In the genomic region with DNA sequence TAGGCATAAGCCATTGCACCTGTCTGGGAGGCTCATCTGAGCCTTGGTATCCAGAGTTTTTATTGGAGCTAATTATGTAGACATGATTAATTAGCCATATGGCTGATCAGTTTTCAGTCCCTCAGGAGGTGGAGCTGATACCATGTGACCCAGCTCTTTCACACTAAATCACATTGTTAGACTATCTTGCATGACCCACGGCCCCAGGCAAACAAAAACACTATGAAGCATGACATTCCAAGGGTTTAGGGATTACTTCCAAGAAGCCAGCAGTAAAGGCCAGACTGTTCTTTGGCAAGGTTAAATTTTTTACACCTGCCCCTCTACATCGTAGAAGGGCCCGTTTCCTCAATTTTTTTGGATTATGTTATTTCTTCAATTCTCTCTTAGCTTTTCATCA, we compare ENCODE assay signal across 20 cellular contexts. TPM values are rescaled to one million over a fixed set of nuclear protein-coding genes. Genes with fewer than 3 reads are reported as not detected.
DNase-seq lines count a peak whose midpoint lies in the region; FAIRE-seq and TF ChIP-seq lines count a peak whose summit lies in the region.
"Had no signal": no experiment of that assay in that cellular context is flagged by ENCODE, and none has a peak within 500 bp of the region (broad histone marks: within the 10 kb centered on the region; RNA-seq: fewer than 3 reads in every experiment).

No MANE protein-coding gene starts in this region.

- H3K36me3 Mint-ChIP-seq in activated T-helper 2 cell treated with anti-CD3 and anti-CD28 coated beads, Interferon-gamma antibody, Interleukin-2, Interleukin-4, amounts not matched to agents 10 μg/mL and 5 μg/mL and 100 μg/mL, durations not matched to agents 14 hours and 24 hours and 36 hours (ENCODE audit: low read depth) = peaks cover 28% of the 10 kb centered on the region

- H3K4me3 Mint-ChIP-seq in activated T-helper 2 cell treated with anti-CD3 and anti-CD28 coated beads, Interferon-gamma antibody, Interleukin-2, Interleukin-4, amounts not matched to agents 10 μg/mL and 5 μg/mL and 100 μg/mL, durations not matched to agents 14 hours and 24 hours and 36 hours (ENCODE audit: low read depth) = no peak overlapping the region
- H3K4me3 Mint-ChIP-seq: CD4-positive, alpha-beta memory T cell had no signal

- FAIRE-seq in bronchial epithelial cell (lab: Jason Lieb, UNC) (no peak), RCC 7860 (lab: Jason Lieb, UNC) (no peak)
- FAIRE-seq: GM12891 had no signal

- H3K27me3 ChIP-seq in bronchial epithelial cell (ENCODE audit: control insufficient read depth, insufficient read depth, low read length) = no peaks in the 10 kb centered on the region

- peaks cover 8% of the 10 kb centered on the region for H3K4me1 Mint-ChIP-seq in activated T-helper 2 cell treated with anti-CD3 and anti-CD28 coated beads, Interferon-gamma antibody, Interleukin-2, Interleukin-4, amounts not matched to agents 10 μg/mL and 5 μg/mL and 100 μg/mL, durations not matched to agents 14 hours and 24 hours and 36 hours (ENCODE audit: low read depth)

- intact Hi-C loops in activated T-helper 2 cell treated with anti-CD3 and anti-CD28 coated beads, Interferon-gamma antibody, Interleukin-2, Interleukin-4, amounts not matched to agents 10 μg/mL and 5 μg/mL and 100 μg/mL, durations not matched to agents 14 hours and 24 hours and 36 hours (cut with micrococcal nuclease) = no loop called here

- no peak for TF ChIP-seq CTCF in bronchial epithelial cell (IDR thresholded peaks at IDR 0.05; ENCODE audit: insufficient read depth, low read length, severe bottlenecking)

- DNase-seq in EH (ENCODE audit: low read depth) (peak; percentile 60), NCI-H69 (lab: John Stamatoyannopoulos, UW) (peak; percentile 23), bronchial epithelial cell (ENCODE audit: low read depth) (peak; percentile 7), renal cortical epithelial cell (ENCODE audit: low read depth) (peak; percentile 75), RCC 7860 (ENCODE audit: low spot score) (no peak), amygdala (lab: John Stamatoyannopoulos, UW) (no peak)
- DNase-seq in stimulated activated CD4-positive, alpha-beta T cell treated with anti-CD3 and anti-CD28 coated beads, Interleukin-2, amount 100 ng/mL, for 48 hours = no peak
- DNase-seq in activated T-helper 2 cell treated with anti-CD3 and anti-CD28 coated beads, Interferon-gamma antibody, Interleukin-2, Interleukin-4, amounts not matched to agents 10 μg/mL and 5 μg/mL and 100 μg/mL, durations not matched to agents 14 hours and 24 hours and 36 hours (ENCODE audit: low spot score) = no peak
- DNase-seq: CD4-positive, alpha-beta memory T cell; DMS79; GF-D8; GOT3; IMR-90; Karpas-422; NCI-H1105 treated with DMSO at 0.1 percent for 48 hours; NCI-H1694 treated with DMSO at 0.1 percent for 48 hours; NCI-H446; NCI-H774; Right ventricle myocardium superior had no signal

- no peak overlapping the region for H3K27ac Mint-ChIP-seq in activated T-helper 2 cell treated with anti-CD3 and anti-CD28 coated beads, Interferon-gamma antibody, Interleukin-2, Interleukin-4, amounts not matched to agents 10 μg/mL and 5 μg/mL and 100 μg/mL, durations not matched to agents 14 hours and 24 hours and 36 hours

- H3K4me3 ChIP-seq in bronchial epithelial cell (ENCODE audit: low read depth, low read length) = no peak overlapping the region

- no peaks in the 10 kb centered on the region for H3K27me3 Mint-ChIP-seq in activated T-helper 2 cell treated with anti-CD3 and anti-CD28 coated beads, Interferon-gamma antibody, Interleukin-2, Interleukin-4, amounts not matched to agents 10 μg/mL and 5 μg/mL and 100 μg/mL, durations not matched to agents 14 hours and 24 hours and 36 hours (ENCODE audit: low read depth)
- H3K27me3 Mint-ChIP-seq: CD4-positive, alpha-beta memory T cell had no signal

- no peaks in the 10 kb centered on the region for H3K36me3 ChIP-seq in bronchial epithelial cell (ENCODE audit: control insufficient read depth, insufficient read depth, low read length)

- no peaks in the 10 kb centered on the region for H3K9me3 Mint-ChIP-seq in activated T-helper 2 cell treated with anti-CD3 and anti-CD28 coated beads, Interferon-gamma antibody, Interleukin-2, Interleukin-4, amounts not matched to agents 10 μg/mL and 5 μg/mL and 100 μg/mL, durations not matched to agents 14 hours and 24 hours and 36 hours
- H3K9me3 Mint-ChIP-seq: CD4-positive, alpha-beta memory T cell had no signal

RNA-seq across cellular contexts. Expression of gene C5orf24, which starts 5.0 kb away (rescaled TPM):
- total RNA-seq in bronchial epithelial cell (22.6 and 23.8 TPM in 2 replicates), renal cortical epithelial cell (58.9 and 124 TPM in 2 replicates)
- total RNA-seq in activated T-helper 2 cell treated with anti-CD3 and anti-CD28 coated beads, Interferon-gamma antibody, Interleukin-2, Interleukin-4, amounts not matched to agents 10 μg/mL and 5 μg/mL and 100 μg/mL, durations not matched to agents 14 hours and 24 hours and 36 hours = 36.0 and 40.5 TPM in 2 replicates

RNA-seq across cellular contexts. Expression of gene TXNDC15, which starts 33.4 kb away (rescaled TPM):
- total RNA-seq in bronchial epithelial cell = 45.2 and 45.8 TPM in 2 replicates
- total RNA-seq in renal cortical epithelial cell = 55.0 and 64.3 TPM in 2 replicates
- 53.9 and 56.9 TPM in 2 replicates for total RNA-seq in activated T-helper 2 cell treated with anti-CD3 and anti-CD28 coated beads, Interferon-gamma antibody, Interleukin-2, Interleukin-4, amounts not matched to agents 10 μg/mL and 5 μg/mL and 100 μg/mL, durations not matched to agents 14 hours and 24 hours and 36 hours

Comparison
In these comparisons a context has a peak if more than half of its experiments do, and no peak if none do; other contexts are left out.
1. DNase-seq: peak in EH (single experiment), NCI-H69 (single experiment), bronchial epithelial cell (single experiment) and renal cortical epithelial cell (single experiment); none in stimulated activated CD4-positive, alpha-beta T cell treated with anti-CD3 and anti-CD28 coated beads, Interleukin-2, amount 100 ng/mL, for 48 hours (0 of 2), RCC 7860 (single experiment), amygdala (0 of 56) and activated T-helper 2 cell treated with anti-CD3 and anti-CD28 coated beads, Interferon-gamma antibody, Interleukin-2, Interleukin-4, amounts not matched to agents 10 μg/mL and 5 μg/mL and 100 μg/mL, durations not matched to agents 14 hours and 24 hours and 36 hours (single experiment).